Comparison of ENCODE assay signal across 13 cellular contexts in the genomic region with DNA sequence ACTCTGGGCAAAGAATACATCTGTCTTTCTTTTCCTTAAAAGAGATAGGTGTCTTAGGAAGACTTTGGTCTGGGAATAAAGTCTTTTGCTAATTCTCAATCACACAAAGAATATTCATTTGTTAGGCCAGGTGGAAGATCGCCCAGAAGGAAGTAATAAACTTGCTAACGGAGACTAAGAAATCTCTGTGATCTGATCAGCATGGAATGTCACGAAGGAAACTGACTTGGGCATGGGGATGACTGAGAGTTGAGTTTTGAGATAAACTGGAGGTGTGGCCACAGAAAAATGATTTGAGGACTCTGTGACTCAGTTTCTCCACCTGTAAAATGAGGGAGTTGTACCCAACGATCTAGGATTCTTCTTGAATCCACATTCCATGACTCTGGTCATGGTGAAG.
DNase-seq lines count a peak whose midpoint lies in the region; ATAC-seq, FAIRE-seq and TF ChIP-seq lines count a peak whose summit lies in the region.
"Had no signal": no experiment of that assay in that cellular context is flagged by ENCODE, and none has a peak within 500 bp of the region (broad histone marks: within the 10 kb centered on the region; RNA-seq: fewer than 3 reads in every experiment).

No MANE protein-coding gene starts in this region.

- H3K14ac ChIP-seq in H1 (ENCODE audit: insufficient read length) = no peak overlapping the region

- TF ChIP-seq CTCF in LNCaP clone FGC (IDR thresholded peaks at IDR 0.05; ENCODE audit: control insufficient read depth, extremely low read depth, insufficient read depth) (no peak), H1 (IDR thresholded peaks at IDR 0.05; ENCODE audit: control extremely low read depth in 1 of 3, insufficient read depth in 1 of 3, low read depth in 1 of 3, low read length in 3 of 3) (no peak), GM10266 (IDR thresholded peaks at IDR 0.05; ENCODE audit: control insufficient read depth, insufficient read depth, low read depth, missing control alignments) (no peak), left lung (IDR thresholded peaks at IDR 0.05) (no peak)

- CTCF ChIA-PET in H1 (lab: Charles Lee; ENCODE audit: partially characterized antibody) = no interaction called here

- H3K23ac ChIP-seq in H1 (ENCODE audit: insufficient read length) = no peak overlapping the region

- H3K4me2 ChIP-seq in H1 (ENCODE audit: insufficient read depth in 1 of 2, low read depth in 2 of 2, low read length in 2 of 2) = no peak overlapping the region

- no peaks in the 10 kb centered on the region for H3K79me1 ChIP-seq in H1 (ENCODE audit: low read depth, low read length)

- TF ChIP-seq POLR2A in H1 (IDR thresholded peaks at IDR 0.05; ENCODE audit: control extremely low read depth in 1 of 2, low read depth in 2 of 2, low read length in 2 of 2) = no peak

- ATAC-seq in left lung = no peak
- ATAC-seq: HepG2 had no signal

- H3K27ac ChIP-seq in H1 (ENCODE audit: low read depth, low read length) (no peak overlapping the region), muscle layer of duodenum (ENCODE audit: low read length) (peak overlapping the region; percentile 74), left lung (no peak overlapping the region)
- H3K27ac ChIP-seq: SK-N-MC had no signal

- no peak overlapping the region for H4K5ac ChIP-seq in H1 (ENCODE audit: insufficient read length, low read depth, low read length)

- H3K9ac ChIP-seq in H1 (replicated peaks in 1 of 4; ENCODE audit: extremely low read depth in 1 of 4, low read depth in 3 of 4, low read length in 3 of 4) = no peak overlapping the region

- H2BK120ac ChIP-seq in H1 (replicated peaks; ENCODE audit: low read depth, low read length) = no peak overlapping the region

- H2BK12ac ChIP-seq in H1 (ENCODE audit: low read depth, low read length) = no peak overlapping the region

- no peak overlapping the region for H3K56ac ChIP-seq in H1 (replicated peaks; ENCODE audit: insufficient read length, low read depth, low read length)

- H2BK15ac ChIP-seq in H1 (ENCODE audit: low read length) = no peak overlapping the region

- peak overlapping the region; percentile 58 for H3K4ac ChIP-seq in H1 (replicated peaks; ENCODE audit: insufficient read length, low read depth, low read length)

- no peaks in the 10 kb centered on the region for H3K9me3 ChIP-seq in H1 (ENCODE audit: insufficient read depth in 2 of 2, low read depth in 1 of 2, low read length in 1 of 2)
- H3K9me3 ChIP-seq in muscle layer of duodenum (ENCODE audit: control insufficient read depth in 1 of 2, low read length in 2 of 2) = no peaks in the 10 kb centered on the region
- no peaks in the 10 kb centered on the region for H3K9me3 ChIP-seq in left lung

- H3K36me3 ChIP-seq in H1 (ENCODE audit: control insufficient read depth in 2 of 4, insufficient read depth in 4 of 4, low read length in 3 of 4) (no peaks in the 10 kb centered on the region), muscle layer of duodenum (ENCODE audit: control insufficient read depth in 1 of 2, insufficient read depth in 2 of 2, low read length in 2 of 2) (no peaks in the 10 kb centered on the region), left lung (no peaks in the 10 kb centered on the region)

- no peaks in the 10 kb centered on the region for H3K4me1 ChIP-seq in H1 (replicated peaks in 1 of 4; ENCODE audit: control insufficient read depth in 3 of 4, insufficient read depth in 4 of 4, low read length in 3 of 4)
- no peaks in the 10 kb centered on the region for H3K4me1 ChIP-seq in muscle layer of duodenum (ENCODE audit: control insufficient read depth in 1 of 2, insufficient read depth in 2 of 2, low read length in 2 of 2)
- H3K4me1 ChIP-seq in left lung = no peaks in the 10 kb centered on the region

- no peaks in the 10 kb centered on the region for H3K23me2 ChIP-seq in H1 (ENCODE audit: low read depth, low read length)

- H4K20me1 ChIP-seq in H1 (replicated peaks in 1 of 2; ENCODE audit: control insufficient read depth in 1 of 2, insufficient read depth in 2 of 2, low read length in 2 of 2) = no peaks in the 10 kb centered on the region

- no peak overlapping the region for H2BK20ac ChIP-seq in H1 (ENCODE audit: low read length)

- no peak overlapping the region for H2BK5ac ChIP-seq in H1 (ENCODE audit: low read depth, low read length)

- TF ChIP-seq EP300 in H1 (IDR thresholded peaks at IDR 0.05; ENCODE audit: borderline replicate concordance in 1 of 2, low read depth in 2 of 2, low read length in 2 of 2) = no peak

- no peak overlapping the region for H3K4me3 ChIP-seq in LNCaP clone FGC (ENCODE audit: low read depth, low read length)
- no peak overlapping the region for H3K4me3 ChIP-seq in H1 (ENCODE audit: extremely low read depth in 1 of 4, insufficient read depth in 2 of 4, low read depth in 3 of 4, low read length in 4 of 4)
- peak overlapping the region in 1 of 2 donors; percentile 12 for H3K4me3 ChIP-seq in muscle layer of duodenum (ENCODE audit: low read depth in 1 of 2, low read length in 2 of 2)
- H3K4me3 ChIP-seq in left lung = no peak overlapping the region
- H3K4me3 ChIP-seq: SK-N-MC had no signal

- H3K18ac ChIP-seq in H1 (ENCODE audit: extremely low read depth, low read length) = no peak overlapping the region

- no peak overlapping the region for H2AFZ ChIP-seq in H1 (ENCODE audit: low read length)

- H2AK5ac ChIP-seq in H1 (ENCODE audit: low read depth, low read length) = no peak overlapping the region

- no peak for TF ChIP-seq RAD21 in H1 (IDR thresholded peaks at IDR 0.05 in 1 of 2, conservative IDR thresholded peaks at IDR 0.05 in 1 of 2; ENCODE audit: low read depth in 2 of 2, low read length in 2 of 2)

- 94% methylated on average over 4 of the region's 4 CpGs; no CpG with 5 or more reads in 1 of the 2 experiments for WGBS in H1 (ENCODE audit: extremely low coverage in 1 of 2, insufficient coverage in 1 of 2, insufficient read length in 1 of 2, insufficient replicate concordance in 2 of 2, low coverage in 1 of 2, low lambda C conversion rate in 2 of 2, missing lambda C conversion rate in 1 of 2), 2 experiments

- no peak overlapping the region for H4K91ac ChIP-seq in H1 (replicated peaks; ENCODE audit: insufficient read length, low read length)

- no peaks in the 10 kb centered on the region for H3K79me2 ChIP-seq in H1 (ENCODE audit: control insufficient read depth in 1 of 2, insufficient read depth in 2 of 2, low read length in 2 of 2)

- no peak overlapping the region for H4K8ac ChIP-seq in H1 (ENCODE audit: extremely low read depth, insufficient read depth, low read length)

- peak; percentile 56 for DNase-seq in LNCaP clone FGC (ENCODE audit: low read depth)
- no peak for DNase-seq in H1 (ENCODE audit: low read depth in 1 of 2, low spot score in 2 of 2)
- peak; percentile 35 for DNase-seq in urothelium cell line (ENCODE audit: low spot score)
- DNase-seq in GM10266 (ENCODE audit: extremely low spot score) = no peak
- no peak for DNase-seq in DMS153 treated with DMSO at 0.1 percent for 48 hours (lab: John Stamatoyannopoulos, UW; ENCODE audit: unreplicated experiment)
- no peak for DNase-seq in epidermal melanocyte (ENCODE audit: insufficient read length, low spot score)
- no peak for DNase-seq in left lung
- DNase-seq: CD8-positive, alpha-beta memory T cell; NCI-H1417; NCI-H446 had no signal

- POLR2A ChIA-PET in H1 (lab: Charles Lee; ENCODE audit: partially characterized antibody) = no interaction called here

- FAIRE-seq in H1 (lab: Jason Lieb, UNC) (no peak), urothelium cell line (lab: Jason Lieb, UNC) (no peak)
- FAIRE-seq: HepG2 had no signal

- H3K27me3 ChIP-seq in H1 (replicated peaks in 1 of 4; ENCODE audit: control insufficient read depth in 3 of 4, extremely low read depth in 1 of 4, insufficient read depth in 3 of 4, low read length in 3 of 4) (no peaks in the 10 kb centered on the region), muscle layer of duodenum (ENCODE audit: low read depth, low read length) (no peaks in the 10 kb centered on the region), left lung (no peaks in the 10 kb centered on the region)

- intact Hi-C loops in left lung (cut with DNase I) = no loop called here

TF ChIP-seq in H1, 55 proteins besides CTCF, POLR2A, EP300 and RAD21:
- TF ChIP-seq MAFK (IDR thresholded peaks at IDR 0.05; ENCODE audit: low read depth, low read length) (no peak), RFX5 (IDR thresholded peaks at IDR 0.05; ENCODE audit: borderline replicate concordance, low read depth, low read length) (no peak), NANOG (IDR thresholded peaks at IDR 0.05; ENCODE audit: insufficient read depth, low read depth, low read length, poor library complexity, severe bottlenecking) (no peak), SP1 (IDR thresholded peaks at IDR 0.05; ENCODE audit: low read depth, low read length) (no peak), SIRT6 (IDR thresholded peaks at IDR 0.05; ENCODE audit: low read length) (no peak), POU5F1 (IDR thresholded peaks at IDR 0.05; ENCODE audit: low read depth, low read length) (no peak), BACH1 (IDR thresholded peaks at IDR 0.05; ENCODE audit: low read length) (no peak), BRCA1 (IDR thresholded peaks at IDR 0.05; ENCODE audit: low read depth, low read length) (no peak), GABPA (IDR thresholded peaks at IDR 0.05; ENCODE audit: borderline replicate concordance, insufficient read depth, low read length) (no peak), TBP (IDR thresholded peaks at IDR 0.05; ENCODE audit: low read depth, low read length) (no peak), KDM5A (IDR thresholded peaks at IDR 0.05; ENCODE audit: low read length) (no peak), RBBP5 (IDR thresholded peaks at IDR 0.05; ENCODE audit: borderline replicate concordance, low read depth, low read length) (no peak), CREB1 (IDR thresholded peaks at IDR 0.05) (no peak), JUN (IDR thresholded peaks at IDR 0.05; ENCODE audit: low read depth, low read length) (no peak)
- TF ChIP-seq, protein P1, sequence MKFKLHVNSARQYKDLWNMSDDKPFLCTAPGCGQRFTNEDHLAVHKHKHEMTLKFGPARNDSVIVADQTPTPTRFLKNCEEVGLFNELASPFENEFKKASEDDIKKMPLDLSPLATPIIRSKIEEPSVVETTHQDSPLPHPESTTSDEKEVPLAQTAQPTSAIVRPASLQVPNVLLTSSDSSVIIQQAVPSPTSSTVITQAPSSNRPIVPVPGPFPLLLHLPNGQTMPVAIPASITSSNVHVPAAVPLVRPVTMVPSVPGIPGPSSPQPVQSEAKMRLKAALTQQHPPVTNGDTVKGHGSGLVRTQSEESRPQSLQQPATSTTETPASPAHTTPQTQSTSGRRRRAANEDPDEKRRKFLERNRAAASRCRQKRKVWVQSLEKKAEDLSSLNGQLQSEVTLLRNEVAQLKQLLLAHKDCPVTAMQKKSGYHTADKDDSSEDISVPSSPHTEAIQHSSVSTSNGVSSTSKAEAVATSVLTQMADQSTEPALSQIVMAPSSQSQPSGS (IDR thresholded peaks at IDR 0.05; ENCODE audit: low read length) = no peak

Comparison
In these comparisons a context has a peak if more than half of its experiments do, and no peak if none do; other contexts are left out.
1. DNase-seq: peak in LNCaP clone FGC (single experiment) and urothelium cell line (single experiment); none in H1 (0 of 2), GM10266 (single experiment), DMS153 treated with DMSO at 0.1 percent for 48 hours (single experiment), epidermal melanocyte (single experiment) and left lung (0 of 2).